In the genomic region with DNA sequence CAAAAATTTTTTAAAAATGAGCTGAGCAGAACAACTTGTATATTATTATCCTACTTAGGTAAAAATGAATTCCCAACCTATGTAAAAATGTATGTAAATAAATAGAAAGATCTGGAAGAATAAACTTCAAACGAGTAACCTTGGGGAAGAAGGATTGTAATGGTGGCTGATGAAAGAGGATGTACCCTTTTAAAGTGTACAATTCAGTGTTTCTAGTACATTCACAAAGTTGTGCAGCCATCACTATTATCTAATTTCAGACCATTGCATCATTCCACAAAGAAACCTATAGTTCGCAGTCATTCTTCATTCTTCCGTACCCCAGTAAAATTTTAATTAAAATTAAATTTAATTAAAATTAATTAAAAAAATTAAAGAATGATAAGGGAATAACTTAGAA, we compare ENCODE assay signal across 14 cellular contexts. TPM values are rescaled to one million over a fixed set of nuclear protein-coding genes. Genes with fewer than 3 reads are reported as not detected.
A peak's percentile ranks its signal among the peaks of the same experiment; 100 is the strongest.
DNase-seq lines count a peak whose midpoint lies in the region; ATAC-seq and TF ChIP-seq lines count a peak whose summit lies in the region.
"Had no signal": no experiment of that assay in that cellular context is flagged by ENCODE, and none has a peak within 500 bp of the region (broad histone marks: within the 10 kb centered on the region; RNA-seq: fewer than 3 reads in every experiment).

No MANE protein-coding gene starts in this region.

- no peak overlapping the region for H3K27ac Mint-ChIP-seq in activated CD4-positive, alpha-beta memory T cell treated with anti-CD3 and anti-CD28 coated beads for 36 hours
- H3K27ac Mint-ChIP-seq in activated CD4-positive, alpha-beta memory T cell treated with anti-CD3 and anti-CD28 coated beads, Interleukin-2, amount 10 ng/mL, durations not matched to agents 7 days and 5 days: no peak overlapping the region
- peak overlapping the region in 1 of 2 donors; percentile 98 for H3K27ac Mint-ChIP-seq in effector memory CD8-positive, alpha-beta T cell
- H3K27ac Mint-ChIP-seq in neural crest cell (ENCODE audit: unreplicated experiment): no peak overlapping the region

- no peak for TF ChIP-seq CTCF in neural crest cell (conservative IDR thresholded peaks at IDR 0.05)

- H3K4me1 Mint-ChIP-seq in activated CD4-positive, alpha-beta memory T cell treated with anti-CD3 and anti-CD28 coated beads for 36 hours (ENCODE audit: low read depth): peaks cover 17% of the 10 kb centered on the region
- H3K4me1 Mint-ChIP-seq in activated CD4-positive, alpha-beta memory T cell treated with anti-CD3 and anti-CD28 coated beads, Interleukin-2, amount 10 ng/mL, durations not matched to agents 7 days and 5 days: peaks cover 25% of the 10 kb centered on the region
- peaks cover 15 to 25% of the 10 kb centered on the region in 2 donors for H3K4me1 Mint-ChIP-seq in effector memory CD8-positive, alpha-beta T cell (ENCODE audit: low read depth in 2 of 2)
- H3K4me1 Mint-ChIP-seq in neural crest cell: peaks cover 32% of the 10 kb centered on the region

- H3K36me3 Mint-ChIP-seq in activated CD4-positive, alpha-beta memory T cell treated with anti-CD3 and anti-CD28 coated beads for 36 hours: no peaks in the 10 kb centered on the region
- H3K36me3 Mint-ChIP-seq in activated CD4-positive, alpha-beta memory T cell treated with anti-CD3 and anti-CD28 coated beads, Interleukin-2, amount 10 ng/mL, durations not matched to agents 7 days and 5 days (ENCODE audit: low read depth): peaks cover 3% of the 10 kb centered on the region
- peaks cover 11% of the 10 kb centered on the region for H3K36me3 Mint-ChIP-seq in effector memory CD8-positive, alpha-beta T cell (ENCODE audit: insufficient read depth)
- H3K36me3 Mint-ChIP-seq in neural crest cell (ENCODE audit: low read depth): no peaks in the 10 kb centered on the region

- H3K27me3 Mint-ChIP-seq in activated CD4-positive, alpha-beta memory T cell treated with anti-CD3 and anti-CD28 coated beads for 36 hours: no peaks in the 10 kb centered on the region
- H3K27me3 Mint-ChIP-seq in activated CD4-positive, alpha-beta memory T cell treated with anti-CD3 and anti-CD28 coated beads, Interleukin-2, amount 10 ng/mL, durations not matched to agents 7 days and 5 days: no peaks in the 10 kb centered on the region
- H3K27me3 Mint-ChIP-seq in effector memory CD8-positive, alpha-beta T cell: no peaks in the 10 kb centered on the region
- no peaks in the 10 kb centered on the region for H3K27me3 Mint-ChIP-seq in neural crest cell (ENCODE audit: low read depth)
- H3K27me3 Mint-ChIP-seq: activated T-cell treated with anti-CD3 and anti-CD28 coated beads, Interleukin-2, amount 50 U/mL, for 24 hours had no signal

- POLR2A ChIA-PET in activated CD4-positive, alpha-beta memory T cell treated with anti-CD3 and anti-CD28 coated beads for 36 hours (lab: Charles Lee): no interaction called here
- POLR2A ChIA-PET in activated CD4-positive, alpha-beta memory T cell treated with anti-CD3 and anti-CD28 coated beads, Interleukin-2, amount 10 ng/mL, durations not matched to agents 7 days and 5 days (lab: Charles Lee): interaction anchor here (0.5 to 2.9 kb wide), 6 partner anchors 11 to 65 kb away, joined by 3 to 70 read pairs (median 3); partner anchors contain the start of gene ACTR6

- intact Hi-C loops in activated CD4-positive, alpha-beta memory T cell treated with anti-CD3 and anti-CD28 coated beads for 36 hours (cut with micrococcal nuclease): loop anchor here (2.0 to 10.0 kb wide), 5 partner anchors 1019 to 1763 kb away; partner anchors contain the start of genes APAF1, IKBIP and UTP20

- H3K4me3 Mint-ChIP-seq in activated CD4-positive, alpha-beta memory T cell treated with anti-CD3 and anti-CD28 coated beads for 36 hours: peak overlapping the region; percentile 94
- no peak overlapping the region for H3K4me3 Mint-ChIP-seq in activated CD4-positive, alpha-beta memory T cell treated with anti-CD3 and anti-CD28 coated beads, Interleukin-2, amount 10 ng/mL, durations not matched to agents 7 days and 5 days
- peak overlapping the region; percentile 99 for H3K4me3 Mint-ChIP-seq in effector memory CD8-positive, alpha-beta T cell
- peak overlapping the region; percentile 74 for H3K4me3 Mint-ChIP-seq in neural crest cell

- H3K9me3 Mint-ChIP-seq in activated CD4-positive, alpha-beta memory T cell treated with anti-CD3 and anti-CD28 coated beads for 36 hours: no peaks in the 10 kb centered on the region
- H3K9me3 Mint-ChIP-seq in activated CD4-positive, alpha-beta memory T cell treated with anti-CD3 and anti-CD28 coated beads, Interleukin-2, amount 10 ng/mL, durations not matched to agents 7 days and 5 days: no peaks in the 10 kb centered on the region
- no peaks in the 10 kb centered on the region for H3K9me3 Mint-ChIP-seq in effector memory CD8-positive, alpha-beta T cell
- H3K9me3 Mint-ChIP-seq in neural crest cell: no peaks in the 10 kb centered on the region
- H3K9me3 Mint-ChIP-seq: activated T-cell treated with anti-CD3 and anti-CD28 coated beads, Interleukin-2, amount 50 U/mL, for 24 hours had no signal

- DNase-seq in activated CD4-positive, alpha-beta memory T cell treated with anti-CD3 and anti-CD28 coated beads for 36 hours: no peak
- DNase-seq in activated CD4-positive, alpha-beta memory T cell treated with anti-CD3 and anti-CD28 coated beads, Interleukin-2, amount 10 ng/mL, durations not matched to agents 7 days and 5 days: no peak
- DNase-seq in OCI-M1 (lab: John Stamatoyannopoulos, UW) (peak; percentile 85), neural crest cell (ENCODE audit: low read depth, low spot score) (no peak), HT-29 (ENCODE audit: low spot score) (no peak), NCI-H748 treated with DMSO at 0.1 percent for 48 hours (lab: John Stamatoyannopoulos, UW) (no peak)
- DNase-seq in effector memory CD8-positive, alpha-beta T cell: no peak
- DNase-seq: activated CD4-positive, CD25-positive, alpha-beta regulatory T cell; activated T-cell treated with anti-CD3 and anti-CD28 coated beads, Interleukin-2, amount 50 U/mL, for 24 hours; amygdala; mesenchymal stem cell; NCI-H1092; NCI-H2171 had no signal

- CTCF ChIA-PET in activated CD4-positive, alpha-beta memory T cell treated with anti-CD3 and anti-CD28 coated beads for 36 hours (lab: Charles Lee): interaction anchor here (1.4 kb wide), 1 partner anchor 477 kb away, joined by 4 read pairs; no protein-coding TSS in a partner anchor
- CTCF ChIA-PET in activated CD4-positive, alpha-beta memory T cell treated with anti-CD3 and anti-CD28 coated beads, Interleukin-2, amount 10 ng/mL, durations not matched to agents 7 days and 5 days (lab: Charles Lee): interaction anchor here (1.3 kb wide), 1 partner anchor 208 kb away, joined by 3 read pairs; no protein-coding TSS in a partner anchor

- no peak for ATAC-seq in effector memory CD8-positive, alpha-beta T cell (replicated peaks)
- no peak for ATAC-seq in HG03460 (IDR thresholded peaks at IDR 0.05; ENCODE audit: unreplicated experiment)

RNA-seq across cellular contexts. Expression of gene DEPDC4, which starts 1.1 kb away (rescaled TPM):
- 1 to 10 TPM; 2.4 to 3.5 TPM for total RNA-seq in activated CD4-positive, alpha-beta memory T cell treated with anti-CD3 and anti-CD28 coated beads for 36 hours
- total RNA-seq in activated CD4-positive, alpha-beta memory T cell treated with anti-CD3 and anti-CD28 coated beads, Interleukin-2, amount 10 ng/mL, durations not matched to agents 7 days and 5 days: 1 to 10 TPM; 1.3 to 2.1 TPM
- 3.5 and 4.1 TPM in 2 replicates for total RNA-seq in neural crest cell
- 0.23 and 1.1 TPM in 2 replicates for total RNA-seq in HT-29 (2014; rRNA removed; shearing (Covaris generic))

RNA-seq across cellular contexts. Expression of gene SCYL2, which starts 1.2 kb away (rescaled TPM):
- total RNA-seq in activated CD4-positive, alpha-beta memory T cell treated with anti-CD3 and anti-CD28 coated beads for 36 hours: 10 to 100 TPM; 24.5 to 26.7 TPM
- 10 to 100 TPM; 36.4 to 37.4 TPM for total RNA-seq in activated CD4-positive, alpha-beta memory T cell treated with anti-CD3 and anti-CD28 coated beads, Interleukin-2, amount 10 ng/mL, durations not matched to agents 7 days and 5 days
- 56.2 and 59.8 TPM in 2 replicates for total RNA-seq in neural crest cell
- 17.1 and 19.4 TPM in 2 replicates for total RNA-seq in HT-29 (2014; rRNA removed; shearing (Covaris generic))
